ENCODE assay signal across 8 cellular contexts in the genomic region with DNA sequence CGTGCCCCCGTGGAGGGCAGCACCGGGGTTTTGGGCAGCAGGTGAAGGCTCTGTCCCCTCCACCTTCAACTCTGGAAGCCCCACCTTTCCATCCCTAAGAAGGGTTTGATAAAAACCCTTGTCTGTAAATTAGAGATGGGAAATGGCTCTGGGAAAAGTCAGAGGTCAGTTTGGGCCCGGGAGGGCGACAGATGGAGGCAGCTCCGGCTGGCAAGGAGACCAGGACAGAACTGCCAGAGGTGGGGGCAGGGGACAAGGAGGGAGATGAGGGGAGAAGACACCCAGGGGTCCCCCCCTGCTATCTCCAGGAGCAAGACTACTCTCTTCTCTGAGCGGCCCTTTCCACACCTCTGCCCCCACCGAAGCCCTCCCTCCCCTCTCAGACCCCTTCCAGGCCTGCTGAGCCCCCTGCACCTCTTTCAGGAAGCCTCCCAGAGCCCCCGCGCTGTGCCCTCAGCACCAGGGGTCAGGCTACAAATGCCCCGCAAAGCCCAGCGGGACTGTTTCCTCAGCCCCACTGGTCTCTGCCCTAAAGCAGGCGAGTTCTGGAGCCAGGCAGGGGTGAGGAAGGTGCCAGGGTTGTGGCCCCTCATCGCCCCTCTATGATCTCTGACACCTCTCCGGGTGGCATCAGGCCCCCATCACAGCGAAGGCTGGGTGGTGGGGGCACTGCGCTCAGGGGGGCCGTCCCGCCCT. TPM values are rescaled to one million over a fixed set of nuclear protein-coding genes. Genes with fewer than 3 reads are reported as not detected.
DNase-seq lines count a peak whose midpoint lies in the region; ATAC-seq and TF ChIP-seq lines count a peak whose summit lies in the region.

No MANE protein-coding gene starts in this region.

- no peak for DNase-seq in AG09309 (ENCODE audit: low read depth)
- DNase-seq in Jurkat, Clone E6-1 (ENCODE audit: low read depth, low spot score): no peak
- DNase-seq in choroid plexus epithelial cell (ENCODE audit: low read depth): no peak
- peak in 1 of 10 donors; percentile 36 for DNase-seq in naive thymus-derived CD8-positive, alpha-beta T cell
- no peak for DNase-seq in stimulated activated CD4-positive, alpha-beta T cell treated with anti-CD3 and anti-CD28 coated beads, Interleukin-15, amount 100 ng/mL, for 24 hours
- DNase-seq in NCI-H128 (lab: John Stamatoyannopoulos, UW; ENCODE audit: unreplicated experiment): no peak
- DNase-seq in GOT3 (lab: John Stamatoyannopoulos, UW): no peak
- DNase-seq in iPS-NIHi11 (ENCODE audit: low spot score): no peak

- TF ChIP-seq CTCF in AG09309 (IDR thresholded peaks at IDR 0.05; ENCODE audit: control insufficient read depth, insufficient read depth, low read depth, low read length, missing control alignments): no peak
- TF ChIP-seq CTCF in choroid plexus epithelial cell (conservative IDR thresholded peaks at IDR 0.05; ENCODE audit: low read depth, low read length): no peak

- peak; percentile 22 to 34 for ATAC-seq in naive thymus-derived CD8-positive, alpha-beta T cell

- no peaks in the 10 kb centered on the region for H3K27me3 Mint-ChIP-seq in naive thymus-derived CD8-positive, alpha-beta T cell

- peak overlapping the region in 7 of 10 donors; percentile 20 to 75 (median 44) for H3K27ac Mint-ChIP-seq in naive thymus-derived CD8-positive, alpha-beta T cell

- H3K4me3 ChIP-seq in AG09309 (ENCODE audit: control insufficient read depth, low read depth, low read length) (peak overlapping the region; percentile 59), choroid plexus epithelial cell (ENCODE audit: low read depth, low read length) (peak overlapping the region; percentile 63)
- peak overlapping the region; percentile 51 for H3K4me3 ChIP-seq in Jurkat, Clone E6-1 (ENCODE audit: low read length)

- H3K9me3 Mint-ChIP-seq in naive thymus-derived CD8-positive, alpha-beta T cell: no peaks in the 10 kb centered on the region

- peak overlapping the region in 9 of 10 donors; percentile 65 to 90 (median 80) for H3K4me3 Mint-ChIP-seq in naive thymus-derived CD8-positive, alpha-beta T cell

- H3K36me3 Mint-ChIP-seq in naive thymus-derived CD8-positive, alpha-beta T cell: no peaks in the 10 kb centered on the region

- POLR2A ChIA-PET in naive thymus-derived CD8-positive, alpha-beta T cell (lab: Charles Lee): no interaction called here

- peaks cover 17 to 42% (median 30%) of the 10 kb centered on the region in 4 donors for H3K4me1 Mint-ChIP-seq in naive thymus-derived CD8-positive, alpha-beta T cell

RNA-seq across cellular contexts. Expression of a gene that starts 1.0 kb away (rescaled TPM):
- 5.2 TPM for polyA plus RNA-seq in Jurkat, Clone E6-1 (2012; ENCODE audit: insufficient read depth, insufficient read length)
- total RNA-seq in naive thymus-derived CD8-positive, alpha-beta T cell: 1 to 10 TPM; 2.7 to 3.8 TPM
- polyA plus RNA-seq in naive thymus-derived CD8-positive, alpha-beta T cell: under 1 TPM in 2 of 3 donors, not detected in 1; 0.17 to 0.31 TPM
